9 cellular contexts compared by ENCODE assay signal in the genomic region with DNA sequence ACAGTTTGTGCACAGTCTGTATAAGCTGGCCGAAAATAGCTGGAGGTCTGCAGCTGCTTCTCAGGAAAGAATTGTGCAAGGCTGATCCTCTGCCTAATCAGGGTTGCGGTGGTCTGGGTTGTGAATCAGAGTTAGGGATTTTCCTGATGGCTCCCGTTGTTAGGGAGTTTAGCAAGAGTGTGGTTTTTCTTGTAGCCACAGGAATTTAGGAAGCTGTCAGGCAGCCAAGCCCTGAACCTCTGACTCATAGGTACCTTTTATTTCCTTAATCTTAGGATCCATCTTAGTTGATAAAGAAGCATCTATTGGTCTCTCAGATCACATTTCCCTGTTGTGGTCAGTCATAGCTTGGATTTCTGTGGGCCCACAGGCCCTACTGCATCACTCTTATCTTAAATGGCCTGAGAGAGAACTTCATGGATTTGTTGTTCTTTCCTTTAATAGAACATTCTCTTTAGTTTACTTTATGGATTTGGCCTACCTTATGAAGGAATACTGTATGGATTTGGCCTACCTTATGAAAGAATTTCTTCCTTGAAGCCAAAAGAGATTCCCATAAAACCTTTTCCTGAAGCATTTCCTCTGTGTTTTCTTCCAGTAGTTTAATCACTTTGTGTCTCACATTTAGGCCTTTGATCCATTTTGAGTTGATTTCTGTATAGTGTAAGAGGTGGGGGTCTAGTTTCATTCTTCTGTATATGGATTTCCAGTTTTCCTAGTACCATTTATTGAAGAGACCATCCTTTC. TPM values are rescaled to one million over a fixed set of nuclear protein-coding genes. Genes with fewer than 3 reads are reported as not detected.
A peak's percentile ranks its signal among the peaks of the same experiment; 100 is the strongest.
DNase-seq lines count a peak whose midpoint lies in the region; ATAC-seq and TF ChIP-seq lines count a peak whose summit lies in the region.
"Had no signal": no experiment of that assay in that cellular context is flagged by ENCODE, and none has a peak within 500 bp of the region (broad histone marks: within the 10 kb centered on the region; RNA-seq: fewer than 3 reads in every experiment).

No MANE protein-coding gene starts in this region.

- peaks cover 29 to 66% (median 54%) of the 10 kb centered on the region in 10 experiments for H3K4me1 ChIP-seq in BLaER1 treated with 17β-estradiol and CSF1 and Interleukin-3, amounts not matched to agents 10 nM and 100 nM
- no peaks in the 10 kb centered on the region for H3K4me1 ChIP-seq in mesendoderm (ENCODE audit: control insufficient read depth, low read depth, low read length)

- peaks cover 49 to 74% (median 58%) of the 10 kb centered on the region in 11 experiments for H3K9me3 ChIP-seq in BLaER1 treated with 17β-estradiol and CSF1 and Interleukin-3, amounts not matched to agents 10 nM and 100 nM (replicated peaks in 1 of 11)

- peaks cover 0 to 38% (median 5%) of the 10 kb centered on the region in 11 experiments; a peak in 8 of 22 replicates for H3K36me3 ChIP-seq in BLaER1 treated with 17β-estradiol and CSF1 and Interleukin-3, amounts not matched to agents 10 nM and 100 nM
- no peaks in the 10 kb centered on the region for H3K36me3 ChIP-seq in mesendoderm (ENCODE audit: control insufficient read depth, insufficient read depth, low read length)

- H3K56ac ChIP-seq in mesendoderm (ENCODE audit: low read length), result no peak overlapping the region

- H3K79me2 ChIP-seq in mesendoderm (ENCODE audit: control insufficient read depth, insufficient read depth, low read length), result no peaks in the 10 kb centered on the region

- H3K4me3 ChIP-seq in BLaER1 treated with 17β-estradiol and CSF1 and Interleukin-3, amounts not matched to agents 10 nM and 100 nM, result peak overlapping the region in 3 of 10 experiments; percentile 11 to 44 (median 16); a peak in 4 of 20 replicates
- H3K4me3 ChIP-seq in cardiac fibroblast (replicated peaks in 1 of 2; ENCODE audit: low read depth in 2 of 2, low read length in 2 of 2) (no peak overlapping the region), mesendoderm (ENCODE audit: low read length) (no peak overlapping the region)

- no peak overlapping the region for H2BK5ac ChIP-seq in mesendoderm (ENCODE audit: low read length)

- CTCF ChIA-PET in HEK293T (lab: Yijun Ruan, JAX), result no interaction called here

- peak overlapping the region; percentile 30 to 83 (median 73) for H3K4me2 ChIP-seq in BLaER1 treated with 17β-estradiol and CSF1 and Interleukin-3, amounts not matched to agents 10 nM and 100 nM
- no peak overlapping the region for H3K4me2 ChIP-seq in mesendoderm (ENCODE audit: low read length)

- POLR2A ChIA-PET in HEK293T (lab: Yijun Ruan, JAX), result no interaction called here

- no peaks in the 10 kb centered on the region for H4K20me1 ChIP-seq in BLaER1 treated with 17β-estradiol and CSF1 and Interleukin-3, amounts not matched to agents 10 nM and 100 nM

- H3K9ac ChIP-seq in BLaER1 treated with 17β-estradiol and CSF1 and Interleukin-3, amounts not matched to agents 10 nM and 100 nM, result peak overlapping the region in 10 of 11 experiments; percentile 57 to 84 (median 80); a peak in 19 of 22 replicates
- no peak overlapping the region for H3K9ac ChIP-seq in mesendoderm (ENCODE audit: low read length)

- no peaks in the 10 kb centered on the region for H3K27me3 ChIP-seq in BLaER1 treated with 17β-estradiol and CSF1 and Interleukin-3, amounts not matched to agents 10 nM and 100 nM
- H3K27me3 ChIP-seq in mesendoderm (ENCODE audit: insufficient read depth, low read length, poor library complexity), result no peaks in the 10 kb centered on the region

- H2AK5ac ChIP-seq in mesendoderm (ENCODE audit: low read length), result no peak overlapping the region

- no peak overlapping the region for H4K5ac ChIP-seq in mesendoderm (ENCODE audit: low read length)

- ATAC-seq in GM21423 (IDR thresholded peaks at IDR 0.05; ENCODE audit: unreplicated experiment) (no peak), HG02763 (IDR thresholded peaks at IDR 0.05; ENCODE audit: unreplicated experiment) (no peak)

- DNase-seq in NCI-H1048 (lab: John Stamatoyannopoulos, UW), result peak; percentile 35
- DNase-seq in cardiac fibroblast (ENCODE audit: low read depth in 2 of 2), result peak; percentile 98 to 100
- DNase-seq in mesendoderm, result peak; percentile 41
- no peak for DNase-seq in stimulated activated CD4-positive, alpha-beta T cell treated with anti-CD3 and anti-CD28 coated beads, Interleukin-4, amount 100 ng/mL, for 24 hours
- DNase-seq in HEK293T (ENCODE audit: extremely low spot score), result no peak
- DNase-seq: NCI-H345 had no signal

- no peak overlapping the region for H2BK120ac ChIP-seq in mesendoderm (ENCODE audit: low read depth, low read length)

- H4K8ac ChIP-seq in mesendoderm (ENCODE audit: low read depth, low read length), result no peak overlapping the region

- H3K23ac ChIP-seq in mesendoderm (ENCODE audit: low read length), result no peak overlapping the region

- WGBS in mesendoderm (ENCODE audit: extremely low coverage, insufficient coverage, low lambda C conversion rate), result no CpG with 5 or more reads among the region's 3 CpGs

- H3K18ac ChIP-seq in mesendoderm (ENCODE audit: low read length), result no peak overlapping the region

- H3K27ac ChIP-seq in BLaER1 treated with 17β-estradiol and CSF1 and Interleukin-3, amounts not matched to agents 10 nM and 100 nM, result peak overlapping the region in 10 of 11 experiments; percentile 73 to 97 (median 92); a peak in 21 of 22 replicates
- no peak overlapping the region for H3K27ac ChIP-seq in mesendoderm (ENCODE audit: low read depth, low read length)

- no peaks in the 10 kb centered on the region for H3K79me1 ChIP-seq in mesendoderm (ENCODE audit: low read length)

- TF ChIP-seq CTCF in cardiac fibroblast (IDR thresholded peaks at IDR 0.05; ENCODE audit: low read depth, low read length), result no peak

- no peak overlapping the region for H2BK15ac ChIP-seq in mesendoderm (replicated peaks; ENCODE audit: low read depth)

- no peak overlapping the region for H3K4ac ChIP-seq in mesendoderm (ENCODE audit: low read depth, low read length)

TF ChIP-seq in HEK293T, 16 proteins besides CTCF, POLR2A, EP300 and RAD21:
- no peak for TF ChIP-seq SP1 (IDR thresholded peaks at IDR 0.05)
- no peak for TF ChIP-seq FOXM1 (IDR thresholded peaks at IDR 0.05; ENCODE audit: borderline replicate concordance)
- no peak for TF ChIP-seq TARDBP (IDR thresholded peaks at IDR 0.05)
- TF ChIP-seq LEF1 (IDR thresholded peaks at IDR 0.05; ENCODE audit: borderline replicate concordance), result no peak
- no peak for TF ChIP-seq FOXA1 (IDR thresholded peaks at IDR 0.05)
- no peak for TF ChIP-seq CTBP1 (IDR thresholded peaks at IDR 0.05; ENCODE audit: borderline replicate concordance)
- no peak for TF ChIP-seq ELF4 (IDR thresholded peaks at IDR 0.05)
- TF ChIP-seq NFRKB (IDR thresholded peaks at IDR 0.05), result no peak
- TF ChIP-seq ARNT (IDR thresholded peaks at IDR 0.05), result no peak
- no peak for TF ChIP-seq SUZ12 (IDR thresholded peaks at IDR 0.05)
- no peak for TF ChIP-seq HDGF (IDR thresholded peaks at IDR 0.05; ENCODE audit: borderline replicate concordance)
- no peak for TF ChIP-seq L3MBTL2 (conservative IDR thresholded peaks at IDR 0.05)
- no peak for TF ChIP-seq ZNF384 (IDR thresholded peaks at IDR 0.05)
- TF ChIP-seq, protein P1, sequence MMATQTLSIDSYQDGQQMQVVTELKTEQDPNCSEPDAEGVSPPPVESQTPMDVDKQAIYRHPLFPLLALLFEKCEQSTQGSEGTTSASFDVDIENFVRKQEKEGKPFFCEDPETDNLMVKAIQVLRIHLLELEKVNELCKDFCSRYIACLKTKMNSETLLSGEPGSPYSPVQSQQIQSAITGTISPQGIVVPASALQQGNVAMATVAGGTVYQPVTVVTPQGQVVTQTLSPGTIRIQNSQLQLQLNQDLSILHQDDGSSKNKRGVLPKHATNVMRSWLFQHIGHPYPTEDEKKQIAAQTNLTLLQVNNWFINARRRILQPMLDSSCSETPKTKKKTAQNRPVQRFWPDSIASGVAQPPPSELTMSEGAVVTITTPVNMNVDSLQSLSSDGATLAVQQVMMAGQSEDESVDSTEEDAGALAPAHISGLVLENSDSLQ (IDR thresholded peaks at IDR 0.05), result no peak
- no peak for TF ChIP-seq BHLHE40 (IDR thresholded peaks at IDR 0.05; ENCODE audit: borderline replicate concordance)
- TF ChIP-seq FOXK2 (IDR thresholded peaks at IDR 0.05), result no peak

RNA-seq across cellular contexts. Expression of a gene that starts 10.3 kb away (rescaled TPM):
- 0.24 TPM for polyA plus RNA-seq in mesendoderm (2013, experiment 1 of 2)
- 0.31 TPM for polyA plus RNA-seq in mesendoderm (2013, experiment 2 of 2)

Comparison
In these comparisons a context has a peak if more than half of its experiments do, and no peak if none do; other contexts are left out.
1. DNase-seq: peak in NCI-H1048 (single experiment), cardiac fibroblast (2 of 2) and mesendoderm (single experiment); none in stimulated activated CD4-positive, alpha-beta T cell treated with anti-CD3 and anti-CD28 coated beads, Interleukin-4, amount 100 ng/mL, for 24 hours (single experiment) and HEK293T (single experiment).